ENCODE assay signal across 6 cellular contexts in genomic region chr4:163700383-163700782, GRCh38.
A peak's percentile ranks its signal among the peaks of the same experiment; 100 is the strongest.
DNase-seq lines count a peak whose midpoint lies in the region; FAIRE-seq and TF ChIP-seq lines count a peak whose summit lies in the region.
"Not testable (repeated sequence)": the region's sequence is repeated elsewhere in the genome, so short reads cannot be mapped to it uniquely, and the experiment has no call there.

No MANE protein-coding gene starts in this region.

- H3K4me2 ChIP-seq in OCI-LY3 (ENCODE audit: low read length): peak overlapping the region; percentile 62

- DNase-seq in A673 (ENCODE audit: low spot score): peak; percentile 70
- DNase-seq in GM18507 (ENCODE audit: extremely low spot score, insufficient read length, low read depth); activated naive CD8-positive, alpha-beta T cell treated with anti-CD3 and anti-CD28 coated beads for 36 hours; neural crest cell (ENCODE audit: low read depth, low spot score): not testable (repeated sequence)
- DNase-seq in SK-N-MC (ENCODE audit: low read depth, low spot score): peak; percentile 77

- not testable (repeated sequence) for H3K9ac ChIP-seq in OCI-LY3 (ENCODE audit: low read length)
- H3K9ac ChIP-seq in SK-N-MC (ENCODE audit: insufficient read length): peak overlapping the region; percentile 63

- not testable (repeated sequence) for H3K36me3 ChIP-seq in A673 (ENCODE audit: insufficient read depth, low read length, poor library complexity, severe bottlenecking); OCI-LY3 (replicated peaks; ENCODE audit: low read depth, low read length); SK-N-MC (ENCODE audit: insufficient read depth, low read length)

- peak overlapping the region; percentile 78 for H3K27ac ChIP-seq in A673 (ENCODE audit: low read depth, low read length, poor library complexity, severe bottlenecking)
- H3K27ac ChIP-seq in OCI-LY3 (ENCODE audit: low read length): peak overlapping the region; percentile 5
- peak overlapping the region; percentile 95 for H3K27ac ChIP-seq in SK-N-MC

- not testable (repeated sequence) for BruUV-seq in A673 (replicated peaks; lab: Mats Ljungman, UMichigan)

- peak overlapping the region; percentile 52 for H3K4me3 Mint-ChIP-seq in activated naive CD8-positive, alpha-beta T cell treated with anti-CD3 and anti-CD28 coated beads for 36 hours
- H3K4me3 Mint-ChIP-seq in neural crest cell: not testable (repeated sequence)

- not testable (repeated sequence) for H3K27me3 ChIP-seq in A673 (replicated peaks; ENCODE audit: insufficient read depth, low read depth, low read length, poor library complexity); OCI-LY3 (ENCODE audit: low read depth, low read length)

- H3K4me1 ChIP-seq in A673 (ENCODE audit: insufficient read depth, low read length, poor library complexity, severe bottlenecking): peaks cover 43% of the 10 kb centered on the region
- peaks cover 44% of the 10 kb centered on the region for H3K4me1 ChIP-seq in OCI-LY3 (ENCODE audit: low read length)

- not testable (repeated sequence) for H3K9me3 Mint-ChIP-seq in activated naive CD8-positive, alpha-beta T cell treated with anti-CD3 and anti-CD28 coated beads for 36 hours; neural crest cell

- POLR2A ChIA-PET in A673 (lab: Charles Lee; ENCODE audit: low non-redundant PET): not testable (repeated sequence)

- not testable (repeated sequence) for H3K79me2 ChIP-seq in OCI-LY3 (ENCODE audit: low read length)

- intact Hi-C loops in A673 (cut with micrococcal nuclease; ENCODE audit: unreplicated experiment): loop anchor here (1.0 kb wide), 1 partner anchor 781 kb away; no protein-coding TSS in a partner anchor

- not testable (repeated sequence) for H3K4me3 ChIP-seq in A673 (ENCODE audit: low read depth, low read length, poor library complexity, severe bottlenecking); SK-N-MC
- H3K4me3 ChIP-seq in OCI-LY3 (ENCODE audit: low read length): peak overlapping the region; percentile 5

- CTCF ChIA-PET in A673 (lab: Charles Lee): not testable (repeated sequence)

- not testable (repeated sequence) for H3K4me1 Mint-ChIP-seq in activated naive CD8-positive, alpha-beta T cell treated with anti-CD3 and anti-CD28 coated beads for 36 hours; neural crest cell

- H3K36me3 Mint-ChIP-seq in activated naive CD8-positive, alpha-beta T cell treated with anti-CD3 and anti-CD28 coated beads for 36 hours; neural crest cell (ENCODE audit: low read depth): not testable (repeated sequence)

- not testable (repeated sequence) for H2AFZ ChIP-seq in OCI-LY3 (ENCODE audit: low read depth, low read length)

- peak; percentile 29 for FAIRE-seq in GM18507 (lab: Jason Lieb, UNC)

- H4K20me1 ChIP-seq in OCI-LY3 (ENCODE audit: insufficient read depth, low read length): not testable (repeated sequence)

- H3K27me3 Mint-ChIP-seq in activated naive CD8-positive, alpha-beta T cell treated with anti-CD3 and anti-CD28 coated beads for 36 hours; neural crest cell (ENCODE audit: low read depth): not testable (repeated sequence)

- not testable (repeated sequence) for H3K27ac Mint-ChIP-seq in activated naive CD8-positive, alpha-beta T cell treated with anti-CD3 and anti-CD28 coated beads for 36 hours
- H3K27ac Mint-ChIP-seq in neural crest cell (ENCODE audit: unreplicated experiment): peak overlapping the region; percentile 62

- H3K9me3 ChIP-seq in A673 (ENCODE audit: low read depth, low read length, poor library complexity, severe bottlenecking); OCI-LY3 (ENCODE audit: insufficient read depth, low read length); SK-N-MC (ENCODE audit: low read depth, low read length): not testable (repeated sequence)

- not testable (repeated sequence) for TF ChIP-seq CTCF in A673 (conservative IDR thresholded peaks at IDR 0.05; ENCODE audit: low read depth, low read length); OCI-LY3 (IDR thresholded peaks at IDR 0.05; ENCODE audit: low read depth, low read length); neural crest cell (conservative IDR thresholded peaks at IDR 0.05)

Comparison
In these comparisons a context has a peak if more than half of its experiments do, and no peak if none do; other contexts are left out.
1. H3K27ac ChIP-seq: peak in every context shown above with its lines; median percentile 95 in SK-N-MC; 78 in A673; 5 in OCI-LY3.